In genomic region chr10:12905067-12905466, GRCh38 we compare ENCODE assay signal across 13 cellular contexts.
DNase-seq lines count a peak whose midpoint lies in the region; TF ChIP-seq lines count a peak whose summit lies in the region.
"Had no signal": no experiment of that assay in that cellular context is flagged by ENCODE, and none has a peak within 500 bp of the region (broad histone marks: within the 10 kb centered on the region; RNA-seq: fewer than 3 reads in every experiment).

No MANE protein-coding gene starts in this region.

- H3K9me3 ChIP-seq in tibial artery (no peaks in the 10 kb centered on the region), mesenchymal stem cell (ENCODE audit: control insufficient read depth, low read length) (no peaks in the 10 kb centered on the region)

- H3K36me3 ChIP-seq in tibial artery (no peaks in the 10 kb centered on the region), mesenchymal stem cell (ENCODE audit: control insufficient read depth in 1 of 2, insufficient read depth in 2 of 2, low read depth in 1 of 2, low read length in 2 of 2) (no peaks in the 10 kb centered on the region)

- peak overlapping the region; percentile 87 for H3K27ac Mint-ChIP-seq in osteocyte (ENCODE audit: unreplicated experiment)
- H3K27ac Mint-ChIP-seq in activated T-helper 2 cell treated with anti-CD3 and anti-CD28 coated beads, Interferon-gamma antibody, Interleukin-2, Interleukin-4, amounts not matched to agents 10 μg/mL and 5 μg/mL and 100 μg/mL, durations not matched to agents 14 hours and 24 hours and 36 hours, result no peak overlapping the region
- H3K27ac Mint-ChIP-seq: B cell; CD4-positive, alpha-beta T cell; H9 had no signal

- no peak overlapping the region for H3K4me2 ChIP-seq in mesenchymal stem cell (ENCODE audit: low read length, poor library complexity, severe bottlenecking)

- H4K91ac ChIP-seq in mesenchymal stem cell (ENCODE audit: low read length), result no peak overlapping the region

- no peak overlapping the region for H2BK5ac ChIP-seq in mesenchymal stem cell (ENCODE audit: low read depth, low read length, poor library complexity, severe bottlenecking)

- no peak overlapping the region for H2BK15ac ChIP-seq in mesenchymal stem cell (ENCODE audit: low read depth, poor library complexity, severe bottlenecking)

- TF ChIP-seq CTCF in osteocyte (IDR thresholded peaks at IDR 0.05) (no peak), tibial artery (IDR thresholded peaks at IDR 0.05) (no peak)

- H3K4me3 Mint-ChIP-seq in osteocyte (ENCODE audit: unreplicated experiment), result no peak overlapping the region
- H3K4me3 Mint-ChIP-seq in activated T-helper 2 cell treated with anti-CD3 and anti-CD28 coated beads, Interferon-gamma antibody, Interleukin-2, Interleukin-4, amounts not matched to agents 10 μg/mL and 5 μg/mL and 100 μg/mL, durations not matched to agents 14 hours and 24 hours and 36 hours (ENCODE audit: low read depth), result no peak overlapping the region
- H3K4me3 Mint-ChIP-seq: B cell; CD4-positive, alpha-beta T cell; H9 had no signal

- H3K4me1 ChIP-seq in tibial artery, result peaks cover 4 to 68% (median 36%) of the 10 kb centered on the region in 4 donors
- peaks cover 2% of the 10 kb centered on the region for H3K4me1 ChIP-seq in mesenchymal stem cell (ENCODE audit: control insufficient read depth, insufficient read depth, low read depth, low read length)

- H3K4me1 Mint-ChIP-seq in osteocyte (ENCODE audit: unreplicated experiment), result peaks cover 47% of the 10 kb centered on the region
- no peaks in the 10 kb centered on the region for H3K4me1 Mint-ChIP-seq in activated T-helper 2 cell treated with anti-CD3 and anti-CD28 coated beads, Interferon-gamma antibody, Interleukin-2, Interleukin-4, amounts not matched to agents 10 μg/mL and 5 μg/mL and 100 μg/mL, durations not matched to agents 14 hours and 24 hours and 36 hours (ENCODE audit: low read depth)
- H3K4me1 Mint-ChIP-seq: B cell had no signal

- H3K36me3 Mint-ChIP-seq in osteocyte (ENCODE audit: unreplicated experiment), result peaks cover 4% of the 10 kb centered on the region
- H3K36me3 Mint-ChIP-seq in activated T-helper 2 cell treated with anti-CD3 and anti-CD28 coated beads, Interferon-gamma antibody, Interleukin-2, Interleukin-4, amounts not matched to agents 10 μg/mL and 5 μg/mL and 100 μg/mL, durations not matched to agents 14 hours and 24 hours and 36 hours (ENCODE audit: low read depth), result no peaks in the 10 kb centered on the region

- no peaks in the 10 kb centered on the region for H3K27me3 Mint-ChIP-seq in osteocyte (ENCODE audit: unreplicated experiment)
- peaks cover 3% of the 10 kb centered on the region for H3K27me3 Mint-ChIP-seq in activated T-helper 2 cell treated with anti-CD3 and anti-CD28 coated beads, Interferon-gamma antibody, Interleukin-2, Interleukin-4, amounts not matched to agents 10 μg/mL and 5 μg/mL and 100 μg/mL, durations not matched to agents 14 hours and 24 hours and 36 hours (ENCODE audit: low read depth)

- H2BK12ac ChIP-seq in mesenchymal stem cell (ENCODE audit: low read length in 2 of 2), result peak overlapping the region in 1 of 2 experiments; percentile 6

- no peak overlapping the region for H3K14ac ChIP-seq in mesenchymal stem cell (ENCODE audit: low read length in 2 of 2)

- H3K4ac ChIP-seq in mesenchymal stem cell (ENCODE audit: low read depth in 1 of 2, low read length in 2 of 2), result no peak overlapping the region

- WGBS in mesenchymal stem cell, result 94% methylated on average over 4 of the region's 5 CpGs

- H3K27me3 ChIP-seq in tibial artery, result no peaks in the 10 kb centered on the region
- peaks cover 13 to 20% of the 10 kb centered on the region in 2 experiments for H3K27me3 ChIP-seq in mesenchymal stem cell (ENCODE audit: control insufficient read depth in 1 of 2, insufficient read depth in 1 of 2, low read length in 2 of 2)

- no peak overlapping the region for H2BK120ac ChIP-seq in mesenchymal stem cell (ENCODE audit: low read depth, low read length)

- no peak overlapping the region for H4K8ac ChIP-seq in mesenchymal stem cell (ENCODE audit: low read length)

- H3K18ac ChIP-seq in mesenchymal stem cell (ENCODE audit: low read depth in 1 of 2, low read length in 2 of 2), result no peak overlapping the region

- no peak overlapping the region for H3K9ac ChIP-seq in mesenchymal stem cell (ENCODE audit: low read length)

- no peaks in the 10 kb centered on the region for H3K79me1 ChIP-seq in mesenchymal stem cell (replicated peaks; ENCODE audit: low read length, poor library complexity, severe bottlenecking)

- no peak overlapping the region for H3K23ac ChIP-seq in mesenchymal stem cell (ENCODE audit: low read length in 2 of 2)

- no peak overlapping the region for H2AK5ac ChIP-seq in mesenchymal stem cell (ENCODE audit: low read length, severe bottlenecking)

- H3K4me3 ChIP-seq in tibial artery (no peak overlapping the region), mesenchymal stem cell (ENCODE audit: insufficient read depth in 1 of 2, low read depth in 1 of 2, low read length in 2 of 2) (no peak overlapping the region)

- DNase-seq in osteocyte (ENCODE audit: extremely low spot score, unreplicated experiment) (peak; percentile 42), tibial artery (no peak), NCI-H1092 treated with DMSO at 0.1 percent for 48 hours (lab: John Stamatoyannopoulos, UW) (no peak), mesenchymal stem cell (no peak)
- DNase-seq in activated T-helper 2 cell treated with anti-CD3 and anti-CD28 coated beads, Interferon-gamma antibody, Interleukin-2, Interleukin-4, amounts not matched to agents 10 μg/mL and 5 μg/mL and 100 μg/mL, durations not matched to agents 14 hours and 24 hours and 36 hours (ENCODE audit: low spot score), result no peak
- DNase-seq: C1 segment of cervical spinal cord; CD4-positive, alpha-beta T cell; DMS79; GOT3; H9 had no signal

- intact Hi-C loops in tibial artery (cut with DNase I; ENCODE audit: low total_unique reads), result no loop called here
- intact Hi-C loops in activated T-helper 2 cell treated with anti-CD3 and anti-CD28 coated beads, Interferon-gamma antibody, Interleukin-2, Interleukin-4, amounts not matched to agents 10 μg/mL and 5 μg/mL and 100 μg/mL, durations not matched to agents 14 hours and 24 hours and 36 hours (cut with micrococcal nuclease), result loop anchor here (10.0 kb wide), 1 partner anchor 170 kb away; no protein-coding TSS in a partner anchor

- peaks cover 5% of the 10 kb centered on the region for H3K9me3 Mint-ChIP-seq in osteocyte (ENCODE audit: unreplicated experiment)
- no peaks in the 10 kb centered on the region for H3K9me3 Mint-ChIP-seq in activated T-helper 2 cell treated with anti-CD3 and anti-CD28 coated beads, Interferon-gamma antibody, Interleukin-2, Interleukin-4, amounts not matched to agents 10 μg/mL and 5 μg/mL and 100 μg/mL, durations not matched to agents 14 hours and 24 hours and 36 hours
- H3K9me3 Mint-ChIP-seq: CD4-positive, alpha-beta T cell; H9 had no signal

- peak overlapping the region; percentile 75 for H3K27ac ChIP-seq in angular gyrus (ENCODE audit: low read depth, low read length)
- peak overlapping the region; percentile 58 for H3K27ac ChIP-seq in cingulate gyrus (ENCODE audit: low read depth, low read length)
- peak overlapping the region; percentile 70 to 83 for H3K27ac ChIP-seq in tibial artery
- no peak overlapping the region for H3K27ac ChIP-seq in mesenchymal stem cell (ENCODE audit: low read length, poor library complexity, severe bottlenecking)

- H2AFZ ChIP-seq in mesenchymal stem cell (ENCODE audit: low read depth, low read length), result no peak overlapping the region
